ENCODE assay signal across 8 cellular contexts in genomic region chr2:227238242-227239237, GRCh38.
A peak's percentile ranks its signal among the peaks of the same experiment; 100 is the strongest.
DNase-seq lines count a peak whose midpoint lies in the region; ATAC-seq and FAIRE-seq lines count a peak whose summit lies in the region.

No MANE protein-coding gene starts in this region.

- no peaks in the 10 kb centered on the region for H3K4me1 ChIP-seq in trophoblast cell (ENCODE audit: control insufficient read depth in 1 of 2, insufficient read depth in 2 of 2, low read length in 2 of 2)

- no peaks in the 10 kb centered on the region for H3K79me2 ChIP-seq in trophoblast cell (ENCODE audit: control insufficient read depth, insufficient read depth, low read length, poor library complexity)

- no peaks in the 10 kb centered on the region for H3K79me1 ChIP-seq in trophoblast cell (ENCODE audit: low read length)

- peak; percentile 89 for ATAC-seq in HG03354 (IDR thresholded peaks at IDR 0.05; ENCODE audit: poor library complexity, severe bottlenecking, unreplicated experiment)

- H3K14ac ChIP-seq in trophoblast cell (ENCODE audit: low read length): no peak overlapping the region

- no peak overlapping the region for H4K91ac ChIP-seq in trophoblast cell (ENCODE audit: low read depth, low read length)

- no peak overlapping the region for H2AK5ac ChIP-seq in trophoblast cell (ENCODE audit: low read length)

- H3K9ac ChIP-seq in trophoblast cell (ENCODE audit: low read length): no peak overlapping the region

- FAIRE-seq in frontal cortex (lab: Jason Lieb, UNC): peak; percentile 92
- no peak for FAIRE-seq in urothelium cell line (lab: Jason Lieb, UNC)

- H3K27me3 ChIP-seq in trophoblast cell (ENCODE audit: insufficient read depth, low read length): no peaks in the 10 kb centered on the region

- H2AFZ ChIP-seq in trophoblast cell (ENCODE audit: insufficient read depth, low read length, poor library complexity): no peak overlapping the region

- H3K36me3 ChIP-seq in trophoblast cell (ENCODE audit: control insufficient read depth in 1 of 2, insufficient read depth in 2 of 2, low read length in 2 of 2): no peaks in the 10 kb centered on the region

- no peak overlapping the region for H3K4me3 ChIP-seq in trophoblast cell (ENCODE audit: low read depth, low read length)

- no peak overlapping the region for H3K4me2 ChIP-seq in trophoblast cell (ENCODE audit: low read length)

- H2BK5ac ChIP-seq in trophoblast cell (ENCODE audit: low read depth, low read length, poor library complexity): no peak overlapping the region

- H3K23ac ChIP-seq in trophoblast cell (ENCODE audit: low read length): no peak overlapping the region

- H3K27ac ChIP-seq in trophoblast cell (ENCODE audit: low read depth, low read length): no peak overlapping the region

- no peaks in the 10 kb centered on the region for H3K9me3 ChIP-seq in trophoblast cell (ENCODE audit: insufficient read depth, low read depth, low read length)

- H4K12ac ChIP-seq in trophoblast cell (ENCODE audit: low read depth, low read length): no peak overlapping the region

- DNase-seq in NK-92 treated with Interleukin-12 subunit alpha and Interleukin-12 subunit beta, amount 100 ng/mL, for 24 hours (lab: John Stamatoyannopoulos, UW): peak; percentile 2
- DNase-seq in NK-92 (lab: John Stamatoyannopoulos, UW; ENCODE audit: unreplicated experiment) (no peak), RPMI7951 (ENCODE audit: low read depth) (peak; percentile 59), frontal cortex (ENCODE audit: low spot score in 2 of 2) (peak; percentile 6 to 41), trophoblast cell (peak; percentile 58 to 88), urothelium cell line (ENCODE audit: low spot score) (peak; percentile 53)
- peak; percentile 84 for DNase-seq in activated effector memory CD4-positive, alpha-beta T cell treated with anti-CD3 and anti-CD28 coated beads, Interleukin-2, amount 50 U/mL, for 16 hours

- H2BK12ac ChIP-seq in trophoblast cell (ENCODE audit: low read length): no peak overlapping the region

- H4K8ac ChIP-seq in trophoblast cell (ENCODE audit: low read depth, low read length): no peak overlapping the region

- no peak overlapping the region for H3K4ac ChIP-seq in trophoblast cell (ENCODE audit: low read depth, low read length)

- no peak overlapping the region for H3K18ac ChIP-seq in trophoblast cell (ENCODE audit: low read length)

- no CpG with 5 or more reads among the region's 10 CpGs for WGBS in trophoblast cell (ENCODE audit: extremely low coverage, insufficient coverage, insufficient read length)

- H2BK120ac ChIP-seq in trophoblast cell (ENCODE audit: insufficient read depth, low read length, poor library complexity): no peak overlapping the region
